1 cellular context compared by ENCODE assay signal in the genomic region with DNA sequence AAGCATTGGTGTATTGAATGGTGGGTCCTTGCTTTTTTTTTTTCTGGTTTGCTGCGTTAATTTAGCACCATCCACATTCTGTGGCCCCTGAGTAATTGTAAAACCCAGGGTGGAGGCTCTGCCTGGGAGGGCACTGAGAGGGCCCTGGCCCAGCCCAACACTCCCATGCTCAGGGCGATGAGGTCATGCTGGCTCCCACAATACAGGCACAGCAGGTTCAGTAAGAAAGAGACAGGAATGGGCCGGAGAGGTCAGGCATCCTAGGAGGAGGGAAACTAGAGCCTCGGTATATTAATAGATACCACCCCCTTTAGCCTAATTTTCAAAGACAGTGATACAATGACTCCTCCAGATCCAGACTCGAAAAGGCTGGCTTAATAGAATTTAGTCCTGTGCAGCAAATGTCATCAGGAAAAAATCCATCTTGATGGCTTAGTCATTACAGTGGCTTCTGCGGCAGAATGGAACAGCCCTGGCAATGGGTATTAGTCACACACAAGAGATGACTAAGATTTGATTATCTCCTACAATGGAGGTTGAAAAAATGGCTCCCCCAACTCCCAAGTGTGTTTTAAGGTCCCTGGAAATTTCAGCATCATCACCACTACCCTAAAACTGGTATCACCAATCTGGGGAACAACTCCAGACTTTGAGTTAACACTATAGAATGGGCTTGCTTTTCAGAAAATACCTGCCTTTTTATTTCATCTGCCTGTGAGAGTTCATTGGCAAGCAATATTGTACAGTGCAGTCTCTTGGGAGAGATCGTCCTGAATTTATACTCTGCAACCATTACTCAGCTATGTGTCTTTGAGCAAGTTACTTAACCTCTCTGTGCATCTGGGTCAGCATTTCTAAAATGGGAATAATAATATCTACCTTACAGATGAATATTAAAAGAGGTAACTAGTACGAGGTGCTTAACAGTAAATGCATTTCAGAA.
TF ChIP-seq lines count a peak whose summit lies in the region.

No MANE protein-coding gene starts in this region.

TF ChIP-seq in K562, 482 proteins besides CTCF, POLR2A, EP300 and RAD21 (continued from another document):
- TF ChIP-seq, protein P1, sequence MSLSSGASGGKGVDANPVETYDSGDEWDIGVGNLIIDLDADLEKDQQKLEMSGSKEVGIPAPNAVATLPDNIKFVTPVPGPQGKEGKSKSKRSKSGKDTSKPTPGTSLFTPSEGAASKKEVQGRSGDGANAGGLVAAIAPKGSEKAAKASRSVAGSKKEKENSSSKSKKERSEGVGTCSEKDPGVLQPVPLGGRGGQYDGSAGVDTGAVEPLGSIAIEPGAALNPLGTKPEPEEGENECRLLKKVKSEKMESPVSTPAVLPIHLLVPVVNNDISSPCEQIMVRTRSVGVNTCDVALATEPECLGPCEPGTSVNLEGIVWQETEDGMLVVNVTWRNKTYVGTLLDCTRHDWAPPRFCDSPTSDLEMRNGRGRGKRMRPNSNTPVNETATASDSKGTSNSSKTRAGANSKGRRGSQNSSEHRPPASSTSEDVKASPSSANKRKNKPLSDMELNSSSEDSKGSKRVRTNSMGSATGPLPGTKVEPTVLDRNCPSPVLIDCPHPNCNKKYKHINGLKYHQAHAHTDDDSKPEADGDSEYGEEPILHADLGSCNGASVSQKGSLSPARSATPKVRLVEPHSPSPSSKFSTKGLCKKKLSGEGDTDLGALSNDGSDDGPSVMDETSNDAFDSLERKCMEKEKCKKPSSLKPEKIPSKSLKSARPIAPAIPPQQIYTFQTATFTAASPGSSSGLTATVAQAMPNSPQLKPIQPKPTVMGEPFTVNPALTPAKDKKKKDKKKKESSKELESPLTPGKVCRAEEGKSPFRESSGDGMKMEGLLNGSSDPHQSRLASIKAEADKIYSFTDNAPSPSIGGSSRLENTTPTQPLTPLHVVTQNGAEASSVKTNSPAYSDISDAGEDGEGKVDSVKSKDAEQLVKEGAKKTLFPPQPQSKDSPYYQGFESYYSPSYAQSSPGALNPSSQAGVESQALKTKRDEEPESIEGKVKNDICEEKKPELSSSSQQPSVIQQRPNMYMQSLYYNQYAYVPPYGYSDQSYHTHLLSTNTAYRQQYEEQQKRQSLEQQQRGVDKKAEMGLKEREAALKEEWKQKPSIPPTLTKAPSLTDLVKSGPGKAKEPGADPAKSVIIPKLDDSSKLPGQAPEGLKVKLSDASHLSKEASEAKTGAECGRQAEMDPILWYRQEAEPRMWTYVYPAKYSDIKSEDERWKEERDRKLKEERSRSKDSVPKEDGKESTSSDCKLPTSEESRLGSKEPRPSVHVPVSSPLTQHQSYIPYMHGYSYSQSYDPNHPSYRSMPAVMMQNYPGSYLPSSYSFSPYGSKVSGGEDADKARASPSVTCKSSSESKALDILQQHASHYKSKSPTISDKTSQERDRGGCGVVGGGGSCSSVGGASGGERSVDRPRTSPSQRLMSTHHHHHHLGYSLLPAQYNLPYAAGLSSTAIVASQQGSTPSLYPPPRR (CRISPR knock-in tag; IDR thresholded peaks at IDR 0.05; ENCODE audit: borderline replicate concordance) = no peak
- TF ChIP-seq, protein P2, sequence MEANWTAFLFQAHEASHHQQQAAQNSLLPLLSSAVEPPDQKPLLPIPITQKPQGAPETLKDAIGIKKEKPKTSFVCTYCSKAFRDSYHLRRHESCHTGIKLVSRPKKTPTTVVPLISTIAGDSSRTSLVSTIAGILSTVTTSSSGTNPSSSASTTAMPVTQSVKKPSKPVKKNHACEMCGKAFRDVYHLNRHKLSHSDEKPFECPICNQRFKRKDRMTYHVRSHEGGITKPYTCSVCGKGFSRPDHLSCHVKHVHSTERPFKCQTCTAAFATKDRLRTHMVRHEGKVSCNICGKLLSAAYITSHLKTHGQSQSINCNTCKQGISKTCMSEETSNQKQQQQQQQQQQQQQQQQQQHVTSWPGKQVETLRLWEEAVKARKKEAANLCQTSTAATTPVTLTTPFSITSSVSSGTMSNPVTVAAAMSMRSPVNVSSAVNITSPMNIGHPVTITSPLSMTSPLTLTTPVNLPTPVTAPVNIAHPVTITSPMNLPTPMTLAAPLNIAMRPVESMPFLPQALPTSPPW (CRISPR knock-in tag; IDR thresholded peaks at IDR 0.05) = no peak
